In genomic region chr6:30541515-30542403, GRCh38 we compare ENCODE assay signal across 1 cellular context.
TF ChIP-seq lines count a peak whose summit lies in the region.

No MANE protein-coding gene starts in this region.

TF ChIP-seq in K562, 482 proteins besides CTCF, POLR2A, EP300 and RAD21 (continued from another document and continues in another):
- TF ChIP-seq, protein P1, sequence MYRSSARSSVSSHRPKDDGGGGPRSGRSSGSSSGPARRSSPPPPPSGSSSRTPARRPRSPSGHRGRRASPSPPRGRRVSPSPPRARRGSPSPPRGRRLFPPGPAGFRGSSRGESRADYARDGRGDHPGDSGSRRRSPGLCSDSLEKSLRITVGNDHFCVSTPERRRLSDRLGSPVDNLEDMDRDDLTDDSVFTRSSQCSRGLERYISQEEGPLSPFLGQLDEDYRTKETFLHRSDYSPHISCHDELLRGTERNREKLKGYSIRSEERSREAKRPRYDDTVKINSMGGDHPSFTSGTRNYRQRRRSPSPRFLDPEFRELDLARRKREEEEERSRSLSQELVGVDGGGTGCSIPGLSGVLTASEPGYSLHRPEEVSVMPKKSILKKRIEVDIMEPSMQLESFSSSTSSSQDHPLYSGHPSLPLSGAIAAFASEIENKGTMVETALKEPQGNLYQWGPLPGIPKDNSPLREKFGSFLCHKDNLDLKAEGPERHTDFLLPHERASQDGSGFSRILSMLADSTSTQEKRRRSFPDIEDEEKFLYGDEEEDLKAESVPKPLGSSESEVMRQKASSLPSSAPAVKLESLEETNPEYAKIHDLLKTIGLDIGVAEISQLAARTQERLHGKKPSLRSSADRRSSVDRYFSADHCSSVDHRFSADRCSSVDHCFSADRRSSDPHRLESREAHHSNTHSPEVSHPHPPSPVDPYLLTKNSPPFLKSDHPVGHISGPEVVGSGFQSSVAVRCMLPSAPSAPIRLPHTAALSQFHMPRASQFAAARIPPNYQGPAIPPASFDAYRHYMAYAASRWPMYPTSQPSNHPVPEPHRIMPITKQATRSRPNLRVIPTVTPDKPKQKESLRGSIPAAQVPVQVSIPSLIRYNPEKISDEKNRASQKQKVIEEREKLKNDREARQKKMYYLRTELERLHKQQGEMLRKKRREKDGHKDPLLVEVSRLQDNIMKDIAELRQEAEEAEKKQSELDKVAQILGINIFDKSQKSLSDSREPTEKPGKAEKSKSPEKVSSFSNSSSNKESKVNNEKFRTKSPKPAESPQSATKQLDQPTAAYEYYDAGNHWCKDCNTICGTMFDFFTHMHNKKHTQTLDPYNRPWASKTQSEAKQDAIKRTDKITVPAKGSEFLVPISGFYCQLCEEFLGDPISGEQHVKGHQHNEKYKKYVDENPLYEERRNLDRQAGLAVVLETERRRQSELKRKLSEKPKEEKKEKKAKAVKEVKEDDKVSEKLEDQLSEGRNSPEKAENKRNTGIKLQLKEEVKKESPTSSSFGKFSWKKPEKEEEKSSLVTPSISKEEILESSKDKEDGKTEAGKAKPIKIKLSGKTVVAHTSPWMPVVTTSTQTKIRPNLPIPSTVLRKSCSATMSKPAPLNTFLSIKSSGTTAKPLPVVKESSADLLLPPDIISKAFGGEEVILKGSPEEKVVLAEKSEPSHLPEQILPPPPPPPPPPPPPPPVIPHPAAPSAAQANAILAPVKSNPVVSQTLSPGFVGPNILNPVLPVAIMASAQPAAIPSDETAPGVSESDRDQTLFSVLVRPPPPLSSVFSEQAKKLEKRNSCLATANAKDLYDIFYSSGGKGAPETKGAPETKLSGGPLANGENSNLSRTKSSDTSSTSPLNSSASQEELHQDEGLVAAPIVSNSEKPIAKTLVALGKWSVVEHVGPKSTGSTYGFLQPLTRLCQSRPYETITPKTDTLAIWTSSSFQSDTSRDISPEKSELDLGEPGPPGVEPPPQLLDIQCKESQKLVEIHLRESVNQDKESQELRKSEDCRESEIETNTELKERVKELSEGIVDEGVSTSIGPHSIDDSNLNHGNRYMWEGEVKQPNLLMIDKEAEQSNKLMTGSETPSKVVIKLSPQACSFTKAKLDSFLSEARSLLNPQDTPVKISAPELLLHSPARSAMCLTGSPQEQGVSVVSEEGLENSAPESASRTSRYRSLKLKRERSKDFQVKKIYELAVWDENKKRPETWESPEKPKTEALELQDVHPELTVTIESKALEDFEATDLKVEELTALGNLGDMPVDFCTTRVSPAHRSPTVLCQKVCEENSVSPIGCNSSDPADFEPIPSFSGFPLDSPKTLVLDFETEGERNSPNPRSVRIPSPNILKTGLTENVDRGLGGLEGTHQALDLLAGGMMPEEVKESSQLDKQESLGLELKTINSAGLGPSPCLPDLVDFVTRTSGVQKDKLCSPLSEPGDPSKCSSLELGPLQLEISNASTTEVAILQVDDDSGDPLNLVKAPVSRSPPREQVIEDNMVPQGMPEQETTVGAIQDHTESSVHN (IDR thresholded peaks at IDR 0.05; ENCODE audit: borderline replicate concordance in 1 of 2, low read depth in 1 of 2), result no peak; a peak in 1 of 4 replicates
- TF ChIP-seq ZNF699 (CRISPR knock-in tag; IDR thresholded peaks at IDR 0.05; ENCODE audit: insufficient replicate concordance) (no peak), ZNF445 (CRISPR knock-in tag; IDR thresholded peaks at IDR 0.05; ENCODE audit: low read depth) (no peak), ATF6 (CRISPR knock-in tag; IDR thresholded peaks at IDR 0.05) (no peak), ZNF217 (CRISPR knock-in tag; IDR thresholded peaks at IDR 0.05) (no peak), CBFB (CRISPR knock-in tag; IDR thresholded peaks at IDR 0.05) (no peak), SLC30A9 (CRISPR knock-in tag; IDR thresholded peaks at IDR 0.05) (no peak), RBM15 (IDR thresholded peaks at IDR 0.05; ENCODE audit: insufficient read depth, low read length) (no peak), THRAP3 (IDR thresholded peaks at IDR 0.05; ENCODE audit: borderline replicate concordance) (no peak), CLOCK (CRISPR knock-in tag; IDR thresholded peaks at IDR 0.05; ENCODE audit: borderline replicate concordance) (no peak), AFF4 (CRISPR knock-in tag; IDR thresholded peaks at IDR 0.05) (peak; percentile 70; the same call in 1 of the 2 replicates), SMARCB1 (IDR thresholded peaks at IDR 0.05; ENCODE audit: insufficient read length, low read depth) (no peak), REST (CRISPR knock-in tag; IDR thresholded peaks at IDR 0.05; ENCODE audit: low read depth) (0 out of 2 replicates have a peak, but pooled peaks have one; percentile 37), ZBTB17 (CRISPR knock-in tag; IDR thresholded peaks at IDR 0.05) (0 out of 2 replicates have a peak, but pooled peaks have one; percentile 42), HIVEP1 (CRISPR knock-in tag; IDR thresholded peaks at IDR 0.05) (no peak), SMARCA5 (IDR thresholded peaks at IDR 0.05) (no peak), SRSF9 (IDR thresholded peaks at IDR 0.05; ENCODE audit: borderline replicate concordance, low read depth, low read length) (no peak), ZNF431 (CRISPR knock-in tag; IDR thresholded peaks at IDR 0.05) (no peak), YBX1 (IDR thresholded peaks at IDR 0.05) (no peak), SP2 (IDR thresholded peaks at IDR 0.05; ENCODE audit: extremely low read depth, low read depth, low read length, poor library complexity, severe bottlenecking) (no peak), CBX3 (IDR thresholded peaks at IDR 0.05; ENCODE audit: borderline replicate concordance in 1 of 2, low read length in 2 of 2) (0 out of 3 replicates have a peak, but pooled peaks of 1 of the 2 experiments have one; percentile 26)
- TF ChIP-seq, protein P2, sequence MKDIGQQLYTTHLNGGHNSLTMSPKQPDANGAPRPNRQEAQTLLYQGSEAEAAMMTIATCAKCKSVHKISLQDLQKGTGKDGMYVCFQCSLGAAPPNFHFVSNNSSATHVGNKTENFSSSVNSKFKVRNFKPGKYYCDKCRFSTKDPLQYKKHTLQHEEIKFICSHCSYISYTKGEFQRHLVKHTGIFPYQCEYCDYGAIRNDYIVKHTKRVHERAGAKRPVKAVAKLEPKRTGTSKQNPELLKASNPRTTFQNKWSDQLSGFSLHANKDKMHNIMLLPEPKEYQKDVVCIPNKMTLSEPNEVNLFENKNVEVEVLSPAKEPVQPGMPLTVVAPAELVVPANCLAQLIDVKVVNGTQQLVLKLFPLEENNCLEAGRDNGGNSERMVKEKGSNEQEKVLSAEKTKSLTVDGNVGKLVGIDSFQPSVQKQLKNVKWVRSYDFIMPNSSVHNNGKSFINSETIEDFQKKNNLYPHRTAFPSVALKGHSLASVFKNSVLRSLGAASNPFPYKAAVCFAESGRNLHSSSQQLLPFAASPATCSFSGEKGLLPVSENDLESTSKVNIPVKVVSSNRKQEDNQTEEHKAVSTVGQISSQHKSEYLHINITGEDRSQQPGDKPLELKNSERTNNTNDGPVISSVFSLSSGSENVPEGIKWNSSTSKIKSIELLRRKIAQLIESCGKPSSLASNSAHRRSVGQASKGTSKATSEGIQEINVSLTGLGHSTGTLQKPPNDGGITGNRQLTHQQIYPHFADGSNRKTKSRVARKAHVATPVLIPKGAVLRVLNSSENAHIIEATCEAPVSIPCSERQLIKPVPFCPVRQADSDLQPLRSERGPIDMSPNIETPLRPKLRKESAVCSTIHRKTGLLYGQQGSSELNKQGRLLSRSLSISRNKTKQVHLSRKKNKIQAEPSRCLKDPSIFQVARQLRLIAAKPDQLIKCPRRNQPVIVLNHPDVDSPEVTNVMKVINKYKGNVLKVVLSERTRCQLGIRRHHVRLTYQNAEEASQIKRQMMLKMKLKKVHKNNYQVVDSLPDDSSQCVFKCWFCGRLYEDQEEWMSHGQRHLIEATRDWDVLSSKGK (CRISPR knock-in tag; IDR thresholded peaks at IDR 0.05), result no peak
- TF ChIP-seq, protein P3, sequence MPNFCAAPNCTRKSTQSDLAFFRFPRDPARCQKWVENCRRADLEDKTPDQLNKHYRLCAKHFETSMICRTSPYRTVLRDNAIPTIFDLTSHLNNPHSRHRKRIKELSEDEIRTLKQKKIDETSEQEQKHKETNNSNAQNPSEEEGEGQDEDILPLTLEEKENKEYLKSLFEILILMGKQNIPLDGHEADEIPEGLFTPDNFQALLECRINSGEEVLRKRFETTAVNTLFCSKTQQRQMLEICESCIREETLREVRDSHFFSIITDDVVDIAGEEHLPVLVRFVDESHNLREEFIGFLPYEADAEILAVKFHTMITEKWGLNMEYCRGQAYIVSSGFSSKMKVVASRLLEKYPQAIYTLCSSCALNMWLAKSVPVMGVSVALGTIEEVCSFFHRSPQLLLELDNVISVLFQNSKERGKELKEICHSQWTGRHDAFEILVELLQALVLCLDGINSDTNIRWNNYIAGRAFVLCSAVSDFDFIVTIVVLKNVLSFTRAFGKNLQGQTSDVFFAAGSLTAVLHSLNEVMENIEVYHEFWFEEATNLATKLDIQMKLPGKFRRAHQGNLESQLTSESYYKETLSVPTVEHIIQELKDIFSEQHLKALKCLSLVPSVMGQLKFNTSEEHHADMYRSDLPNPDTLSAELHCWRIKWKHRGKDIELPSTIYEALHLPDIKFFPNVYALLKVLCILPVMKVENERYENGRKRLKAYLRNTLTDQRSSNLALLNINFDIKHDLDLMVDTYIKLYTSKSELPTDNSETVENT (CRISPR knock-in tag; IDR thresholded peaks at IDR 0.05), result no peak
